Comparison of ENCODE assay signal across 17 cellular contexts in genomic region chr6:167766986-167767714, GRCh38. TPM values are rescaled to one million over a fixed set of nuclear protein-coding genes. Genes with fewer than 3 reads are reported as not detected.
DNase-seq lines count a peak whose midpoint lies in the region.
"Had no signal": no experiment of that assay in that cellular context is flagged by ENCODE, and none has a peak within 500 bp of the region (broad histone marks: within the 10 kb centered on the region; RNA-seq: fewer than 3 reads in every experiment).

No MANE protein-coding gene starts in this region.

- H3K56ac ChIP-seq in mesendoderm (ENCODE audit: low read length), result peak overlapping the region; percentile 15

- H3K27me3 ChIP-seq in mesendoderm (ENCODE audit: insufficient read depth, low read length, poor library complexity), result no peaks in the 10 kb centered on the region
- H3K27me3 ChIP-seq: BLaER1, uterus had no signal

- no peak overlapping the region for H3K9ac ChIP-seq in mesendoderm (ENCODE audit: low read length)
- H3K9ac ChIP-seq: BLaER1, KMS-11 had no signal

- no peak overlapping the region for H3K27ac ChIP-seq in mesendoderm (ENCODE audit: low read depth, low read length)
- H3K27ac ChIP-seq: BLaER1, KMS-11, stomach, uterus, VCaP had no signal

- H3K79me2 ChIP-seq in mesendoderm (ENCODE audit: control insufficient read depth, insufficient read depth, low read length), result no peaks in the 10 kb centered on the region

- H3K4me3 ChIP-seq in mesendoderm (ENCODE audit: low read length), result no peak overlapping the region
- H3K4me3 ChIP-seq: BLaER1, stomach, uterus had no signal

- H3K18ac ChIP-seq in mesendoderm (ENCODE audit: low read length), result no peak overlapping the region

- peak; percentile 54 for DNase-seq in DMS79 (lab: John Stamatoyannopoulos, UW)
- DNase-seq in NCI-H146 treated with DMSO at 0.1 percent for 48 hours (lab: John Stamatoyannopoulos, UW; ENCODE audit: unreplicated experiment), result peak; percentile 73
- peak; percentile 62 for DNase-seq in SHP77 treated with DMSO at 0.1 percent for 48 hours (lab: John Stamatoyannopoulos, UW)
- no peak for DNase-seq in mesendoderm
- no peak for DNase-seq in NK-92 treated with Interleukin-12 subunit alpha and Interleukin-12 subunit beta, amount 100 ng/mL, for 24 hours (lab: John Stamatoyannopoulos, UW)
- no peak for DNase-seq in iPS-NIHi11 (ENCODE audit: low spot score)
- DNase-seq in SW480 (ENCODE audit: low spot score), result no peak
- DNase-seq: activated CD8-positive, alpha-beta T cell treated with anti-CD3 and anti-CD28 coated beads, Interleukin-2, amount 10 ng/mL, durations not matched to agents 7 days and 5 days; activated effector memory CD4-positive, alpha-beta T cell treated with Interleukin-2 at 50 U/mL for 16 hours; anterior cingulate cortex; cortex of kidney; NCI-H1436 treated with DMSO at 0.1 percent for 48 hours; stomach; uterus had no signal

- no peak overlapping the region for H3K4ac ChIP-seq in mesendoderm (ENCODE audit: low read depth, low read length)

- H3K36me3 ChIP-seq in mesendoderm (ENCODE audit: control insufficient read depth, insufficient read depth, low read length), result no peaks in the 10 kb centered on the region
- H3K36me3 ChIP-seq: BLaER1, stomach, uterus had no signal

- H2BK15ac ChIP-seq in mesendoderm (replicated peaks; ENCODE audit: low read depth), result no peak overlapping the region

- H3K4me2 ChIP-seq in mesendoderm (ENCODE audit: low read length), result no peak overlapping the region
- H3K4me2 ChIP-seq: BLaER1, KMS-11 had no signal

- H4K5ac ChIP-seq in mesendoderm (ENCODE audit: low read length), result no peak overlapping the region

- H3K4me1 ChIP-seq in mesendoderm (ENCODE audit: control insufficient read depth, low read depth, low read length), result no peaks in the 10 kb centered on the region
- H3K4me1 ChIP-seq: BLaER1, uterus had no signal

- H3K23ac ChIP-seq in mesendoderm (ENCODE audit: low read length), result no peak overlapping the region

- H2AK5ac ChIP-seq in mesendoderm (ENCODE audit: low read length), result no peak overlapping the region

- WGBS in mesendoderm (ENCODE audit: extremely low coverage, insufficient coverage, low lambda C conversion rate), result no CpG with 5 or more reads among the region's 29 CpGs

- no peak overlapping the region for H2BK120ac ChIP-seq in mesendoderm (ENCODE audit: low read depth, low read length)

- H3K79me1 ChIP-seq in mesendoderm (ENCODE audit: low read length), result no peaks in the 10 kb centered on the region

- H2BK5ac ChIP-seq in mesendoderm (ENCODE audit: low read length), result no peak overlapping the region

- no peak overlapping the region for H4K8ac ChIP-seq in mesendoderm (ENCODE audit: low read depth, low read length)

RNA-seq across cellular contexts. Expression of gene AFDN, which starts 59.6 kb away (rescaled TPM):
- polyA plus RNA-seq in mesendoderm (2013, experiment 1 of 2), result 115 TPM
- 113 TPM for polyA plus RNA-seq in mesendoderm (2013, experiment 2 of 2)

Comparison
In these comparisons a context has a peak if more than half of its experiments do, and no peak if none do; other contexts are left out.
1. DNase-seq: peak in DMS79 (single experiment), NCI-H146 treated with DMSO at 0.1 percent for 48 hours (single experiment) and SHP77 treated with DMSO at 0.1 percent for 48 hours (single experiment); none in mesendoderm (single experiment), NK-92 treated with Interleukin-12 subunit alpha and Interleukin-12 subunit beta, amount 100 ng/mL, for 24 hours (single experiment), iPS-NIHi11 (single experiment) and SW480 (single experiment).